Comparison of ENCODE assay signal across 1 cellular context in genomic region chr10:68449698-68450097, GRCh38.
TF ChIP-seq lines count a peak whose summit lies in the region.

No MANE protein-coding gene starts in this region.

TF ChIP-seq in K562, 482 proteins besides CTCF, POLR2A, EP300 and RAD21:
- peak; percentile 16; the same call in 1 of the 2 replicates for TF ChIP-seq NFIC (IDR thresholded peaks at IDR 0.05)
